Comparison of ENCODE assay signal across 8 cellular contexts in genomic region chr1:109508873-109509175, GRCh38. TPM values are rescaled to one million over a fixed set of nuclear protein-coding genes. Genes with fewer than 3 reads are reported as not detected.
DNase-seq lines count a peak whose midpoint lies in the region; ATAC-seq and TF ChIP-seq lines count a peak whose summit lies in the region.

No MANE protein-coding gene starts in this region.

- H3K36me3 ChIP-seq in lung (ENCODE audit: control insufficient read depth in 2 of 2, insufficient read depth in 2 of 2, low read length in 2 of 2): peaks cover 0 to 4% of the 10 kb centered on the region in 2 donors
- H3K36me3 ChIP-seq in tibial nerve: peaks cover 0 to 25% (median 0%) of the 10 kb centered on the region in 3 donors

- intact Hi-C loops in MCF 10A (cut with micrococcal nuclease): no loop called here

- peak overlapping the region; percentile 68 for H3K4me3 Mint-ChIP-seq in activated CD8-positive, alpha-beta memory T cell treated with anti-CD3 and anti-CD28 coated beads, Interleukin-2, amount 10 ng/mL, durations not matched to agents 7 days and 5 days
- peak overlapping the region; percentile 74 for H3K4me3 Mint-ChIP-seq in MCF 10A (ENCODE audit: unreplicated experiment)

- TF ChIP-seq CTCF in MCF 10A (IDR thresholded peaks at IDR 0.05; ENCODE audit: unreplicated experiment) (no peak), lung (IDR thresholded peaks at IDR 0.05; ENCODE audit: control extremely low read depth, extremely low read depth) (no peak), tibial nerve (IDR thresholded peaks at IDR 0.05) (no peak)

- H3K9me3 Mint-ChIP-seq in activated CD8-positive, alpha-beta memory T cell treated with anti-CD3 and anti-CD28 coated beads, Interleukin-2, amount 10 ng/mL, durations not matched to agents 7 days and 5 days (ENCODE audit: low read depth): no peaks in the 10 kb centered on the region
- no peaks in the 10 kb centered on the region for H3K9me3 Mint-ChIP-seq in MCF 10A (ENCODE audit: unreplicated experiment)

- peaks cover 36% of the 10 kb centered on the region for H3K27me3 Mint-ChIP-seq in activated CD8-positive, alpha-beta memory T cell treated with anti-CD3 and anti-CD28 coated beads, Interleukin-2, amount 10 ng/mL, durations not matched to agents 7 days and 5 days
- peaks cover 42% of the 10 kb centered on the region for H3K27me3 Mint-ChIP-seq in MCF 10A (ENCODE audit: insufficient read depth, unreplicated experiment)

- no peaks in the 10 kb centered on the region for H3K36me3 Mint-ChIP-seq in activated CD8-positive, alpha-beta memory T cell treated with anti-CD3 and anti-CD28 coated beads, Interleukin-2, amount 10 ng/mL, durations not matched to agents 7 days and 5 days
- no peaks in the 10 kb centered on the region for H3K36me3 Mint-ChIP-seq in MCF 10A (ENCODE audit: insufficient read depth, unreplicated experiment)

- no peaks in the 10 kb centered on the region for H3K27me3 ChIP-seq in lung (ENCODE audit: control insufficient read depth, insufficient read depth)
- no peaks in the 10 kb centered on the region for H3K27me3 ChIP-seq in tibial nerve

- no peak for TF ChIP-seq EP300 in tibial nerve (IDR thresholded peaks at IDR 0.05)

- BruUV-seq in MCF 10A (replicated peaks; lab: Mats Ljungman, UMichigan): no TSS peak

- H3K27ac ChIP-seq in lung (ENCODE audit: low read depth in 1 of 2, low read length in 1 of 2) (no peak overlapping the region), tibial nerve (peak overlapping the region in 3 of 4 donors; percentile 66 to 82 (median 75))

- no peak overlapping the region for H3K27ac Mint-ChIP-seq in activated CD8-positive, alpha-beta memory T cell treated with anti-CD3 and anti-CD28 coated beads, Interleukin-2, amount 10 ng/mL, durations not matched to agents 7 days and 5 days
- no peak overlapping the region for H3K27ac Mint-ChIP-seq in MCF 10A (ENCODE audit: low read depth, unreplicated experiment)

- peaks cover 26% of the 10 kb centered on the region for H3K4me1 Mint-ChIP-seq in activated CD8-positive, alpha-beta memory T cell treated with anti-CD3 and anti-CD28 coated beads, Interleukin-2, amount 10 ng/mL, durations not matched to agents 7 days and 5 days
- H3K4me1 Mint-ChIP-seq in MCF 10A (ENCODE audit: insufficient read depth, unreplicated experiment): peaks cover 13% of the 10 kb centered on the region

- no peak for TF ChIP-seq POLR2A in tibial nerve (IDR thresholded peaks at IDR 0.05)

- H3K9me3 ChIP-seq in lung (ENCODE audit: control insufficient read depth in 2 of 2, insufficient read depth in 1 of 2, low read length in 1 of 2): no peaks in the 10 kb centered on the region
- H3K9me3 ChIP-seq in tibial nerve: no peaks in the 10 kb centered on the region

- no peak for DNase-seq in activated CD8-positive, alpha-beta memory T cell treated with anti-CD3 and anti-CD28 coated beads, Interleukin-2, amount 10 ng/mL, durations not matched to agents 7 days and 5 days
- DNase-seq in activated CD8-positive, alpha-beta memory T cell treated with anti-CD3 and anti-CD28 coated beads, Interleukin-2, amount 50 U/mL, for 48 hours: no peak
- DNase-seq in MCF 10A (ENCODE audit: unreplicated experiment): no peak
- DNase-seq in lung (ENCODE audit: low spot score): no peak
- DNase-seq in tibial nerve (ENCODE audit: low spot score in 2 of 2): no peak
- DNase-seq in Kasumi-1 (lab: John Stamatoyannopoulos, UW): no peak
- DNase-seq in activated CD8-positive, alpha-beta memory T cell treated with anti-CD3 and anti-CD28 coated beads, Interleukin-2, amount 50 U/mL, for 4 hours: no peak

- H3K4me1 ChIP-seq in lung (ENCODE audit: control insufficient read depth in 2 of 2, insufficient read depth in 2 of 2, low read length in 2 of 2) (peaks cover 0 to 19% of the 10 kb centered on the region in 2 donors), tibial nerve (peaks cover 0 to 24% (median 10%) of the 10 kb centered on the region in 4 donors)

- no peak for ATAC-seq in activated CD8-positive, alpha-beta memory T cell treated with anti-CD3 and anti-CD28 coated beads, Interleukin-2, amount 10 ng/mL, durations not matched to agents 7 days and 5 days
- ATAC-seq in lung (ENCODE audit: insufficient read depth, low FRiP score) (no peak), GM18858 (IDR thresholded peaks at IDR 0.05; ENCODE audit: unreplicated experiment) (no peak)

- WGBS in lung, 2 donors: 64 to 83% methylated on average over 7 of the region's 7 CpGs
- 64 to 67% methylated on average over 7 of the region's 7 CpGs for WGBS in tibial nerve, 2 donors

- POLR2A ChIA-PET in MCF 10A (lab: Yijun Ruan, JAX): interaction anchor here (1.6 kb wide), 1 partner anchor 23 kb away, joined by 3 read pairs; no protein-coding TSS in a partner anchor

- CTCF ChIA-PET in activated CD8-positive, alpha-beta memory T cell treated with anti-CD3 and anti-CD28 coated beads, Interleukin-2, amount 10 ng/mL, durations not matched to agents 7 days and 5 days (lab: Charles Lee): interaction anchor here (43.7 to 46.0 kb wide), 2 partner anchors 10 to 11 kb away, joined by 1550 read pairs; partner anchors contain the start of genes AMIGO1, ATXN7L2, CYB561D1 and GPR61
- CTCF ChIA-PET in MCF 10A (lab: Yijun Ruan, JAX): interaction anchor here (10.2 to 40.0 kb wide), 2 partner anchors 17 to 25 kb away, joined by 121 to 1071 read pairs; partner anchors contain the start of genes CYB561D1 and GPR61

- peak overlapping the region; percentile 85 for H3K4me3 ChIP-seq in lung
- H3K4me3 ChIP-seq in tibial nerve: peak overlapping the region; percentile 51 to 85 (median 66)

RNA-seq across cellular contexts. Expression of gene AMIGO1, which starts 0.7 kb away (rescaled TPM):
- total RNA-seq in activated CD8-positive, alpha-beta memory T cell treated with anti-CD3 and anti-CD28 coated beads, Interleukin-2, amount 10 ng/mL, durations not matched to agents 7 days and 5 days: under 1 TPM; 0.20 to 0.26 TPM
- 0.21 and 0.29 TPM in 2 replicates for total RNA-seq in MCF 10A (2022)
- 1 to 10 TPM; 3.9 to 6.3 TPM for total RNA-seq in lung
- 1 to 10 TPM; 2.4 to 2.9 TPM for polyA plus RNA-seq in lung
- total RNA-seq in tibial nerve: 10 to 100 TPM in 1 of 4 donors, 1 to 10 TPM in 3; 8.1 to 10.3 (median 8.4) TPM

RNA-seq across cellular contexts. Expression of gene CYB561D1, which starts 14.9 kb away (rescaled TPM):
- 10 to 100 TPM; 11.0 to 15.0 TPM for total RNA-seq in activated CD8-positive, alpha-beta memory T cell treated with anti-CD3 and anti-CD28 coated beads, Interleukin-2, amount 10 ng/mL, durations not matched to agents 7 days and 5 days
- total RNA-seq in MCF 10A (2022): 6.9 and 7.8 TPM in 2 replicates
- total RNA-seq in lung: 10 to 100 TPM in 1 of 2 donors, 1 to 10 TPM in 1; 3.4 to 13.6 TPM
- polyA plus RNA-seq in lung: 1 to 10 TPM; 4.2 to 8.2 TPM
- total RNA-seq in tibial nerve: 1 to 10 TPM; 4.4 to 8.4 (median 5.6) TPM

RNA-seq across cellular contexts. Expression of gene ATXN7L2, which starts 25.1 kb away (rescaled TPM):
- total RNA-seq in activated CD8-positive, alpha-beta memory T cell treated with anti-CD3 and anti-CD28 coated beads, Interleukin-2, amount 10 ng/mL, durations not matched to agents 7 days and 5 days: 10 to 100 TPM; 10.4 to 11.1 TPM
- total RNA-seq in MCF 10A (2022) (3.8 and 7.3 TPM in 2 replicates), lung (1 to 10 TPM; 2.6 to 4.5 TPM), tibial nerve (1 to 10 TPM; 6.5 to 6.8 (median 6.5) TPM)
- 1 to 10 TPM; 4.2 to 6.0 TPM for polyA plus RNA-seq in lung

RNA-seq across cellular contexts. Expression of gene GPR61, which starts 30.8 kb away (rescaled TPM):
- under 1 TPM in 1 of 2 experiments, not detected in 1; 0.16 TPM for total RNA-seq in activated CD8-positive, alpha-beta memory T cell treated with anti-CD3 and anti-CD28 coated beads, Interleukin-2, amount 10 ng/mL, durations not matched to agents 7 days and 5 days
- total RNA-seq in MCF 10A (2022) (not detected in 2 replicates), lung (not detected), tibial nerve (under 1 TPM in 2 of 4 donors, not detected in 2; 0.59 to 0.60 TPM)
- polyA plus RNA-seq in lung: not detected

RNA-seq across cellular contexts. Expression of gene GNAI3, which starts 39.6 kb away (rescaled TPM):
- total RNA-seq in activated CD8-positive, alpha-beta memory T cell treated with anti-CD3 and anti-CD28 coated beads, Interleukin-2, amount 10 ng/mL, durations not matched to agents 7 days and 5 days: 1 to 10 TPM; 7.5 to 8.3 TPM
- 8.0 and 8.6 TPM in 2 replicates for total RNA-seq in MCF 10A (2022)
- total RNA-seq in lung: 10 to 100 TPM in 1 of 2 donors, 1 to 10 TPM in 1; 7.1 to 10.4 TPM
- 1 to 10 TPM; 2.7 to 6.0 TPM for polyA plus RNA-seq in lung
- total RNA-seq in tibial nerve: 1 to 10 TPM; 4.0 to 6.3 (median 5.1) TPM

Comparison
In these comparisons a context has a peak if more than half of its experiments do, and no peak if none do; other contexts are left out.
1. H3K27ac ChIP-seq: peak in tibial nerve (3 of 4); none in lung (0 of 2).